ENCODE assay signal across 9 cellular contexts in the genomic region with DNA sequence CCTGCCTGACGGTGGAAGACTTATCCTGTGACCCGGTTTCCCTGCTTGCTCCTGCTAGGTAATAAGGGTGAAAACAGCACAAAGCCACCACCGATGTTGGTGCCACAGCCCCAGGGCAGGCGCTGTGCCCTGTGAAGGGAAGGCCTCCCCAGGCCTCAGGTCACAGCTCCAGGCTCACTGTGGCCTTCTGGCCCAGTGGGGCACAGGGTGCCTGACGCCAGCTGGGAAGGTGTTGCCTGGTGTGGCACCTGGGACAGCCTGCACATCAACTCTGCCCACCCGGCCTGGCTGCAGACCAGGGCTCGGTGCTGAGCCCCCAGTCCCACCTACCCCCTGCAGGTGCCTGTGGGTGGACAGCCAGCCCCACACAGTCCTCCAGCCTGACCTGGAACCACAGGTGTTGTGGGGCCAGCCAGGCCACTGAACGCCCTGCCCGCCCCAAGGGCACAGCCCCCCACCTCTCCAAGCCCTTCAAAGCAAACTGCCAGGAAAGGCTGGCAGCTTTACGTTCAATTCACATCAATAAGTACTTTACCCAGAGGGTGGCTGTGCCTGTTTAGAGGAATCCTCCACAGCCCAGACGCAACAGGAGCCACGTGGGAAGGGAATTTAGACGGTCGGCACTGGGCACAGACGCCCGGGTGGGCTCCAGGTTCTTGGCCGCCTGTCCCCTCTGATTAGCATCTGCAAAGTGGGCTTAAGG. TPM values are rescaled to one million over a fixed set of nuclear protein-coding genes. Genes with fewer than 3 reads are reported as not detected.
A peak's percentile ranks its signal among the peaks of the same experiment; 100 is the strongest.
DNase-seq lines count a peak whose midpoint lies in the region; ATAC-seq, FAIRE-seq and TF ChIP-seq lines count a peak whose summit lies in the region.
"Had no signal": no experiment of that assay in that cellular context is flagged by ENCODE, and none has a peak within 500 bp of the region (broad histone marks: within the 10 kb centered on the region; RNA-seq: fewer than 3 reads in every experiment).

No MANE protein-coding gene starts in this region.

- no peak for FAIRE-seq in HTR-8/SVneo (lab: Jason Lieb, UNC)
- FAIRE-seq: colon had no signal

- peaks cover 0 to 3% (median 3%) of the 10 kb centered on the region in 3 donors for H3K9me3 Mint-ChIP-seq in IgD-negative memory B cell
- peaks cover 5% of the 10 kb centered on the region in 2 donors for H3K9me3 Mint-ChIP-seq in stimulated activated naive CD8-positive, alpha-beta T cell treated with anti-CD3 and anti-CD28 coated beads, Interleukin-15, amount 100 ng/mL, for 72 hours

- H3K9ac ChIP-seq in adipocyte (ENCODE audit: low read length): peak overlapping the region; percentile 89

- DNase-seq in adipocyte (ENCODE audit: low read depth): no peak
- no peak for DNase-seq in kidney epithelial cell (ENCODE audit: low read depth)
- no peak for DNase-seq in stimulated activated naive CD8-positive, alpha-beta T cell treated with anti-CD3 and anti-CD28 coated beads, Interleukin-15, amount 100 ng/mL, for 72 hours
- DNase-seq in NCI-H345 (lab: John Stamatoyannopoulos, UW): no peak
- DNase-seq in KBM-7: no peak
- no peak for DNase-seq in HTR-8/SVneo (ENCODE audit: insufficient read length, low spot score)

- H3K27ac Mint-ChIP-seq in IgD-negative memory B cell: peak overlapping the region in 1 of 3 donors; percentile 83
- peak overlapping the region; percentile 61 to 76 for H3K27ac Mint-ChIP-seq in stimulated activated naive CD8-positive, alpha-beta T cell treated with anti-CD3 and anti-CD28 coated beads, Interleukin-15, amount 100 ng/mL, for 72 hours

- H3K36me3 ChIP-seq in adipocyte (ENCODE audit: control insufficient read depth, insufficient read depth, low read length, severe bottlenecking): no peaks in the 10 kb centered on the region
- no peaks in the 10 kb centered on the region for H3K36me3 ChIP-seq in kidney epithelial cell (ENCODE audit: control insufficient read depth, insufficient read depth, low read length)

- peaks cover 1% of the 10 kb centered on the region for H3K36me3 Mint-ChIP-seq in IgD-negative memory B cell

- TF ChIP-seq CTCF in kidney epithelial cell (IDR thresholded peaks at IDR 0.05; ENCODE audit: insufficient read depth, low read length, poor library complexity, severe bottlenecking): no peak

- in situ Hi-C loops in KBM-7 (cut with MboI; ENCODE audit: low pct_unique_long_range_greater_than_20kb, low sequenced_read_pairs): no loop called here

- H3K4me3 ChIP-seq in adipocyte (ENCODE audit: low read length): peak overlapping the region; percentile 88
- peak overlapping the region; percentile 45 for H3K4me3 ChIP-seq in kidney epithelial cell (ENCODE audit: low read depth, low read length)
- H3K4me3 ChIP-seq: mucosa of descending colon had no signal

- H3K4me1 Mint-ChIP-seq in IgD-negative memory B cell: peaks cover 0 to 8% (median 2%) of the 10 kb centered on the region in 3 donors
- peaks cover 39% of the 10 kb centered on the region for H3K4me1 Mint-ChIP-seq in stimulated activated naive CD8-positive, alpha-beta T cell treated with anti-CD3 and anti-CD28 coated beads, Interleukin-15, amount 100 ng/mL, for 72 hours

- no peaks in the 10 kb centered on the region for H3K27me3 ChIP-seq in adipocyte (replicated peaks; ENCODE audit: control insufficient read depth, insufficient read depth, low read length)
- H3K27me3 ChIP-seq in kidney epithelial cell (ENCODE audit: control insufficient read depth, insufficient read depth, low read length): peaks cover 16% of the 10 kb centered on the region

- peaks cover 7% of the 10 kb centered on the region for H3K9me3 ChIP-seq in adipocyte (ENCODE audit: control insufficient read depth, low read length)

- H3K4me3 Mint-ChIP-seq in IgD-negative memory B cell: peak overlapping the region in 3 of 4 donors; percentile 66 to 89 (median 76)
- H3K4me3 Mint-ChIP-seq in stimulated activated naive CD8-positive, alpha-beta T cell treated with anti-CD3 and anti-CD28 coated beads, Interleukin-15, amount 100 ng/mL, for 72 hours: peak overlapping the region; percentile 59 to 80

- H3K27me3 Mint-ChIP-seq in IgD-negative memory B cell: peaks cover 2% of the 10 kb centered on the region
- no peaks in the 10 kb centered on the region for H3K27me3 Mint-ChIP-seq in stimulated activated naive CD8-positive, alpha-beta T cell treated with anti-CD3 and anti-CD28 coated beads, Interleukin-15, amount 100 ng/mL, for 72 hours

- ATAC-seq in stimulated activated naive CD8-positive, alpha-beta T cell treated with anti-CD3 and anti-CD28 coated beads, Interleukin-15, amount 100 ng/mL, for 72 hours: peak; percentile 18

- peaks cover 22% of the 10 kb centered on the region for H3K4me1 ChIP-seq in adipocyte (ENCODE audit: control insufficient read depth, insufficient read depth, low read length)

RNA-seq across cellular contexts. Expression of gene ZFYVE28, which starts 54.3 kb away (rescaled TPM):
- polyA plus RNA-seq in IgD-negative memory B cell: 1.0 TPM
- total RNA-seq in kidney epithelial cell: 2.0 and 5.7 TPM in 2 replicates

RNA-seq across cellular contexts. Expression of gene CFAP99, which starts 54.7 kb away (rescaled TPM):
- not detected for polyA plus RNA-seq in IgD-negative memory B cell
- total RNA-seq in kidney epithelial cell: not detected in 2 replicates
